28 cellular contexts compared by ENCODE assay signal in genomic region chr16:70578035-70578434, GRCh38. TPM values are rescaled to one million over a fixed set of nuclear protein-coding genes. Genes with fewer than 3 reads are reported as not detected.
DNase-seq lines count a peak whose midpoint lies in the region; ATAC-seq and TF ChIP-seq lines count a peak whose summit lies in the region.
"Had no signal": no experiment of that assay in that cellular context is flagged by ENCODE, and none has a peak within 500 bp of the region (broad histone marks: within the 10 kb centered on the region; RNA-seq: fewer than 3 reads in every experiment).

No MANE protein-coding gene starts in this region.

- H3K27ac ChIP-seq in endodermal cell (ENCODE audit: low read depth, low read length), result no peak overlapping the region
- H3K27ac ChIP-seq in tibial artery, result peak overlapping the region; percentile 63 to 78
- no peak overlapping the region for H3K27ac ChIP-seq in colonic mucosa
- H3K27ac ChIP-seq: Peyer's patch, SJCRH30 had no signal

- no peak overlapping the region for H3K4me3 ChIP-seq in NB4 (ENCODE audit: low read depth, low read length)
- H3K4me3 ChIP-seq in endodermal cell (ENCODE audit: low read length), result no peak overlapping the region
- H3K4me3 ChIP-seq in tibial artery, result no peak overlapping the region
- H3K4me3 ChIP-seq in colonic mucosa, result no peak overlapping the region
- H3K4me3 ChIP-seq: esophagus muscularis mucosa, Peyer's patch, SJCRH30 had no signal

- no peak for ATAC-seq in left ventricle myocardium superior
- ATAC-seq: activated CD4-positive, CD25-positive, alpha-beta regulatory T cell treated with anti-CD3 and anti-CD28 coated beads, Interleukin-2, amount 50 U/mL, for 24 hours; effector memory CD8-positive, alpha-beta T cell had no signal

- H3K27me3 ChIP-seq in endodermal cell (ENCODE audit: control insufficient read depth, insufficient read depth, low read length, poor library complexity, severe bottlenecking) (no peaks in the 10 kb centered on the region), tibial artery (no peaks in the 10 kb centered on the region), colonic mucosa (no peaks in the 10 kb centered on the region)
- H3K27me3 ChIP-seq: esophagus muscularis mucosa, Peyer's patch, SJCRH30 had no signal

- H3K36me3 ChIP-seq in endodermal cell (ENCODE audit: control insufficient read depth, insufficient read depth, low read length) (peaks cover 22% of the 10 kb centered on the region), tibial artery (peaks cover 0 to 2% (median 0%) of the 10 kb centered on the region in 3 donors), colonic mucosa (peaks cover under 1% of the 10 kb centered on the region)

- H3K9me3 ChIP-seq in endodermal cell (ENCODE audit: control insufficient read depth, low read length) (no peaks in the 10 kb centered on the region), tibial artery (no peaks in the 10 kb centered on the region), colonic mucosa (no peaks in the 10 kb centered on the region)
- H3K9me3 ChIP-seq: esophagus muscularis mucosa, Peyer's patch, SJCRH30 had no signal

- H3K4me3 Mint-ChIP-seq in endodermal cell, result no peak overlapping the region
- H3K4me3 Mint-ChIP-seq: activated CD4-positive, alpha-beta memory T cell treated with anti-CD3 and anti-CD28 coated beads for 36 hours; brain; effector memory CD8-positive, alpha-beta T cell; H9; memory B cell; naive B cell; stimulated activated naive B cell treated with anti-CD40 and anti-IgM and Interleukin-4, amounts not matched to agents 10 μg/mL and 1 μg/mL and 100 μg/mL, for 72 hours; T-cell had no signal

- 84 to 100% methylated on average over 1 to 3 of the region's 3 CpGs for WGBS in endodermal cell (ENCODE audit: insufficient coverage in 1 of 2, insufficient read length in 1 of 2), 2 experiments

- TF ChIP-seq POLR2A in NB4 (IDR thresholded peaks at IDR 0.05; ENCODE audit: extremely low read depth, insufficient read length), result no peak

- H3K36me3 Mint-ChIP-seq in endodermal cell (ENCODE audit: low read depth), result peaks cover 19% of the 10 kb centered on the region
- H3K36me3 Mint-ChIP-seq: naive B cell had no signal

- H3K4me1 Mint-ChIP-seq in endodermal cell, result peaks cover 2% of the 10 kb centered on the region

- DNase-seq in cardiac septum (ENCODE audit: low spot score), result peak; percentile 26
- no peak for DNase-seq in left ventricle myocardium superior
- DNase-seq in NB4 (ENCODE audit: low read depth), result peak; percentile 25
- DNase-seq in endodermal cell, result peak; percentile 54
- peak in 1 of 2 donors; percentile 10 for DNase-seq in tibial artery
- no peak for DNase-seq in EL
- DNase-seq in NCI-H187 treated with DMSO at 0.1 percent for 48 hours (lab: John Stamatoyannopoulos, UW), result no peak
- DNase-seq in colonic mucosa, result no peak
- DNase-seq: activated CD4-positive, alpha-beta memory T cell treated with anti-CD3 and anti-CD28 coated beads for 36 hours; activated CD8-positive, alpha-beta memory T cell treated with anti-CD3 and anti-CD28 coated beads, Interleukin-2, amount 50 U/mL, for 48 hours; CD4-positive, CD25-positive, alpha-beta regulatory T cell; effector memory CD8-positive, alpha-beta T cell; foreskin melanocyte; H9; left cardiac atrium; naive B cell; NCI-H1105 treated with DMSO at 0.1 percent for 48 hours; NCI-H2081; retina; SJCRH30; stimulated activated CD4-positive, alpha-beta T cell treated with anti-CD3 and anti-CD28 coated beads, Interleukin-4, amount 100 ng/mL, for 1 hour; stimulated activated naive B cell treated with anti-CD40 and anti-IgM and Interleukin-4, amounts not matched to agents 10 μg/mL and 1 μg/mL and 100 μg/mL, for 72 hours; T-cell had no signal

- peak overlapping the region; percentile 13 for H3K27ac Mint-ChIP-seq in endodermal cell
- H3K27ac Mint-ChIP-seq: activated CD4-positive, alpha-beta memory T cell treated with anti-CD3 and anti-CD28 coated beads for 36 hours; effector memory CD8-positive, alpha-beta T cell; H9; memory B cell; naive B cell; T-cell had no signal

- TF ChIP-seq CTCF in NB4 (IDR thresholded peaks at IDR 0.05; ENCODE audit: low read depth, low read length), result no peak
- no peak for TF ChIP-seq CTCF in endodermal cell (conservative IDR thresholded peaks at IDR 0.05)
- no peak for TF ChIP-seq CTCF in tibial artery (IDR thresholded peaks at IDR 0.05)
- no peak for TF ChIP-seq CTCF in colonic mucosa (IDR thresholded peaks at IDR 0.05)

- no peaks in the 10 kb centered on the region for H3K27me3 Mint-ChIP-seq in endodermal cell (ENCODE audit: insufficient read depth)
- H3K27me3 Mint-ChIP-seq: activated CD4-positive, alpha-beta memory T cell treated with anti-CD3 and anti-CD28 coated beads for 36 hours; effector memory CD8-positive, alpha-beta T cell; naive B cell; T-cell had no signal

- no peaks in the 10 kb centered on the region for H3K9me3 Mint-ChIP-seq in endodermal cell
- H3K9me3 Mint-ChIP-seq: activated CD4-positive, alpha-beta memory T cell treated with anti-CD3 and anti-CD28 coated beads for 36 hours; brain; CD4-positive, CD25-positive, alpha-beta regulatory T cell; effector memory CD8-positive, alpha-beta T cell; memory B cell; naive B cell; stimulated activated naive B cell treated with anti-CD40 and anti-IgM and Interleukin-4, amounts not matched to agents 10 μg/mL and 1 μg/mL and 100 μg/mL, for 72 hours; T-cell had no signal

- H3K4me1 ChIP-seq in endodermal cell (ENCODE audit: control insufficient read depth, insufficient read depth, low read length), result no peaks in the 10 kb centered on the region
- peaks cover 0 to 85% (median 57%) of the 10 kb centered on the region in 4 donors for H3K4me1 ChIP-seq in tibial artery
- peaks cover 8% of the 10 kb centered on the region for H3K4me1 ChIP-seq in colonic mucosa

- intact Hi-C loops in cardiac septum (cut with DNase I) (no loop called here), left ventricle myocardium superior (cut with micrococcal nuclease) (no loop called here), tibial artery (cut with DNase I; ENCODE audit: low total_unique reads) (no loop called here), colonic mucosa (cut with DNase I) (loop anchor here (5.0 kb wide), 1 partner anchor 74 kb away; no protein-coding TSS in a partner anchor)

- no peak overlapping the region for H3K9ac ChIP-seq in endodermal cell (ENCODE audit: extremely low read depth, low read length, poor library complexity, severe bottlenecking)
- H3K9ac ChIP-seq in colonic mucosa (ENCODE audit: low read depth in 2 of 2, low read length in 2 of 2), result no peak overlapping the region

RNA-seq across cellular contexts. Expression of gene SF3B3, which starts 54.4 kb away (rescaled TPM):
- total RNA-seq in cardiac septum (159 TPM), left ventricle myocardium superior (146 TPM), endodermal cell (100 to 1,000 TPM; 479 to 484 TPM), colonic mucosa (100 to 1,000 TPM; 182 to 369 TPM)
- 277 TPM for polyA plus RNA-seq in endodermal cell (2013, experiment 1 of 2)
- polyA plus RNA-seq in endodermal cell (2013, experiment 2 of 2), result 225 TPM

RNA-seq across cellular contexts. Expression of gene COG4, which starts 54.7 kb away (rescaled TPM):
- total RNA-seq in cardiac septum, result 36.3 TPM
- 48.7 TPM for total RNA-seq in left ventricle myocardium superior
- total RNA-seq in endodermal cell, result 10 to 100 TPM; 62.7 to 71.4 TPM
- 45.1 TPM for polyA plus RNA-seq in endodermal cell (2013, experiment 1 of 2)
- 43.5 TPM for polyA plus RNA-seq in endodermal cell (2013, experiment 2 of 2)
- 10 to 100 TPM; 54.8 to 84.7 TPM for total RNA-seq in colonic mucosa

Comparison
In these comparisons a context has a peak if more than half of its experiments do, and no peak if none do; other contexts are left out.
1. DNase-seq: peak in cardiac septum (single experiment), NB4 (single experiment) and endodermal cell (single experiment); none in left ventricle myocardium superior (single experiment), EL (single experiment), NCI-H187 treated with DMSO at 0.1 percent for 48 hours (single experiment) and colonic mucosa (single experiment).
2. H3K27ac ChIP-seq: peak in tibial artery (2 of 2); none in endodermal cell (single experiment) and colonic mucosa (single experiment).